8 cellular contexts compared by ENCODE assay signal in genomic region chr19:34403784-34404108, GRCh38. TPM values are rescaled to one million over a fixed set of nuclear protein-coding genes. Genes with fewer than 3 reads are reported as not detected.
A peak's percentile ranks its signal among the peaks of the same experiment; 100 is the strongest.
DNase-seq lines count a peak whose midpoint lies in the region; ATAC-seq, FAIRE-seq and TF ChIP-seq lines count a peak whose summit lies in the region.

No MANE protein-coding gene starts in this region.

- peak overlapping the region; percentile 98 for H2AFZ ChIP-seq in keratinocyte (ENCODE audit: control insufficient read depth, low read length)

- H3K27me3 ChIP-seq in keratinocyte (ENCODE audit: control insufficient read depth, extremely low read depth, insufficient read depth, low read length) (no peaks in the 10 kb centered on the region), upper lobe of left lung (no peaks in the 10 kb centered on the region)

- 38 to 43% methylated on average over 6 of the region's 6 CpGs for WGBS in upper lobe of left lung, 2 donors

- no peaks in the 10 kb centered on the region for H3K9me3 ChIP-seq in keratinocyte (ENCODE audit: control insufficient read depth, low read depth, low read length)
- H3K9me3 ChIP-seq in upper lobe of left lung = no peaks in the 10 kb centered on the region

- no peaks in the 10 kb centered on the region for H3K9me1 ChIP-seq in keratinocyte (ENCODE audit: control insufficient read depth, extremely low read depth, insufficient read depth, low read length)

- POLR2A ChIA-PET in WTC11 (lab: Charles Lee) = no interaction called here

- H3K27ac Mint-ChIP-seq in activated naive CD4-positive, alpha-beta T cell treated with anti-CD3 and anti-CD28 coated beads, Interleukin-2, amount 10 ng/mL, durations not matched to agents 7 days and 5 days = peak overlapping the region; percentile 88
- H3K27ac Mint-ChIP-seq in WTC11 = no peak overlapping the region

- peaks cover 26% of the 10 kb centered on the region for H3K4me1 Mint-ChIP-seq in activated naive CD4-positive, alpha-beta T cell treated with anti-CD3 and anti-CD28 coated beads, Interleukin-2, amount 10 ng/mL, durations not matched to agents 7 days and 5 days
- H3K4me1 Mint-ChIP-seq in WTC11 = no peaks in the 10 kb centered on the region

- no peaks in the 10 kb centered on the region for H4K20me1 ChIP-seq in keratinocyte (ENCODE audit: control insufficient read depth, extremely low read depth, insufficient read depth, low read length)

- H3K4me1 ChIP-seq in keratinocyte (ENCODE audit: control insufficient read depth, extremely low read depth, insufficient read depth, low read length) = peaks cover 3% of the 10 kb centered on the region
- H3K4me1 ChIP-seq in upper lobe of left lung = peaks cover 0 to 20% (median 8%) of the 10 kb centered on the region in 4 donors

- DNase-seq in activated naive CD4-positive, alpha-beta T cell treated with anti-CD3 and anti-CD28 coated beads, Interleukin-2, amount 10 ng/mL, durations not matched to agents 7 days and 5 days = no peak
- no peak for DNase-seq in activated naive CD4-positive, alpha-beta T cell treated with Interleukin-2 at 50 U/mL for 16 hours
- DNase-seq in WTC11 (ENCODE audit: low spot score) (no peak), keratinocyte (ENCODE audit: low read depth, low spot score) (no peak), upper lobe of left lung (no peak), epidermal melanocyte (ENCODE audit: insufficient read length, low spot score) (no peak)

- TF ChIP-seq EP300 in upper lobe of left lung (IDR thresholded peaks at IDR 0.05) = no peak

- H3K4me3 Mint-ChIP-seq in activated naive CD4-positive, alpha-beta T cell treated with anti-CD3 and anti-CD28 coated beads, Interleukin-2, amount 10 ng/mL, durations not matched to agents 7 days and 5 days = peak overlapping the region; percentile 87
- H3K4me3 Mint-ChIP-seq in WTC11 = peak overlapping the region; percentile 83

- peaks cover 23% of the 10 kb centered on the region for H3K36me3 Mint-ChIP-seq in activated naive CD4-positive, alpha-beta T cell treated with anti-CD3 and anti-CD28 coated beads, Interleukin-2, amount 10 ng/mL, durations not matched to agents 7 days and 5 days
- H3K36me3 Mint-ChIP-seq in WTC11 = peaks cover 24% of the 10 kb centered on the region

- peaks cover 18% of the 10 kb centered on the region for H3K79me2 ChIP-seq in keratinocyte (ENCODE audit: control insufficient read depth, insufficient read depth, low read length)

- dilution Hi-C loops in keratinocyte (cut with MboI; ENCODE audit: extremely low pct_ligation_motif_present, low sequenced_read_pairs) = no loop called here

- FAIRE-seq in keratinocyte (lab: Jason Lieb, UNC) = no peak

- H3K36me3 ChIP-seq in keratinocyte (ENCODE audit: control insufficient read depth in 2 of 2, extremely low read depth in 1 of 2, insufficient read depth in 2 of 2, low read length in 2 of 2) (peaks cover 8 to 16% of the 10 kb centered on the region in 2 experiments), upper lobe of left lung (peaks cover 0 to 22% (median 19%) of the 10 kb centered on the region in 4 donors)

- ATAC-seq in WTC11 (no peak), upper lobe of left lung (ENCODE audit: low FRiP score in 2 of 2) (no peak), GM19455 (IDR thresholded peaks at IDR 0.05; ENCODE audit: unreplicated experiment) (no peak), HG03460 (IDR thresholded peaks at IDR 0.05; ENCODE audit: unreplicated experiment) (no peak)

- peak overlapping the region; percentile 83 for H3K27ac ChIP-seq in keratinocyte (ENCODE audit: control insufficient read depth, insufficient read depth, low read length)
- peak overlapping the region in 3 of 4 donors; percentile 49 to 78 (median 77) for H3K27ac ChIP-seq in upper lobe of left lung

- TF ChIP-seq POLR2A in upper lobe of left lung (IDR thresholded peaks at IDR 0.05) = no peak

- H3K9ac ChIP-seq in keratinocyte (ENCODE audit: control insufficient read depth, extremely low read depth, insufficient read depth, low read length) = peak overlapping the region; percentile 94

- H3K4me2 ChIP-seq in keratinocyte (ENCODE audit: control insufficient read depth, extremely low read depth, insufficient read depth, low read depth, low read length) = peak overlapping the region; percentile 74

- H3K4me3 ChIP-seq in keratinocyte (ENCODE audit: control insufficient read depth in 2 of 3, extremely low read depth in 1 of 3, insufficient read depth in 2 of 3, low read depth in 1 of 3, low read length in 3 of 3) (peak overlapping the region; percentile 69 to 86 (median 83)), upper lobe of left lung (peak overlapping the region in 3 of 4 donors; percentile 63 to 97 (median 83))

- no peaks in the 10 kb centered on the region for H3K27me3 Mint-ChIP-seq in activated naive CD4-positive, alpha-beta T cell treated with anti-CD3 and anti-CD28 coated beads, Interleukin-2, amount 10 ng/mL, durations not matched to agents 7 days and 5 days
- H3K27me3 Mint-ChIP-seq in WTC11 (ENCODE audit: low read depth) = no peaks in the 10 kb centered on the region; the same call in 1 of the 2 replicates

- TF ChIP-seq CTCF in WTC11 (IDR thresholded peaks at IDR 0.05) = no peak
- TF ChIP-seq CTCF in keratinocyte (optimal IDR thresholded peaks at IDR 0.05 in 1 of 3, IDR thresholded peaks at IDR 0.05 in 1 of 3, conservative IDR thresholded peaks at IDR 0.05 in 1 of 3; ENCODE audit: extremely low read depth in 1 of 3, insufficient read depth in 2 of 3, low read length in 3 of 3) = no peak
- TF ChIP-seq CTCF in upper lobe of left lung (IDR thresholded peaks at IDR 0.05) = no peak

- no peaks in the 10 kb centered on the region for H3K9me3 Mint-ChIP-seq in activated naive CD4-positive, alpha-beta T cell treated with anti-CD3 and anti-CD28 coated beads, Interleukin-2, amount 10 ng/mL, durations not matched to agents 7 days and 5 days
- no peaks in the 10 kb centered on the region for H3K9me3 Mint-ChIP-seq in WTC11

- CTCF ChIA-PET in activated naive CD4-positive, alpha-beta T cell treated with anti-CD3 and anti-CD28 coated beads, Interleukin-2, amount 10 ng/mL, durations not matched to agents 7 days and 5 days (lab: Charles Lee) = interaction anchor here (1.7 kb wide), 1 partner anchor 27 kb away, joined by 5 read pairs; no protein-coding TSS in a partner anchor
- CTCF ChIA-PET in WTC11 (lab: Charles Lee) = interaction anchor here (0.6 to 0.7 kb wide), 2 partner anchors 26 to 999 kb away, joined by 3 read pairs; no protein-coding TSS in a partner anchor

RNA-seq across cellular contexts. Expression of gene PDCD2L, which starts 0.5 kb away (rescaled TPM):
- 38.0 to 43.4 TPM (median 41.2 TPM) in 3 replicates for total RNA-seq in WTC11 (2021)
- 16.0 to 23.8 TPM (median 22.0 TPM) in 3 replicates for polyA plus RNA-seq in keratinocyte
- 5.6 TPM for polyA plus RNA-seq in keratinocyte (2011; ENCODE audit: low read depth)
- 19.1 and 21.7 TPM in 2 replicates for polyA plus RNA-seq in keratinocyte (2011; cell fraction: cytosol; rRNA removed)
- 12.3 and 14.5 TPM in 2 replicates for polyA plus RNA-seq in keratinocyte (2011; cell fraction: nucleus; rRNA removed)
- polyA plus RNA-seq in keratinocyte (2012; ENCODE audit: low replicate concordance) = 14.3 and 17.7 TPM in 2 replicates
- polyA minus RNA-seq in keratinocyte = 14.6 to 19.9 TPM (median 17.1 TPM) in 3 replicates
- polyA minus RNA-seq in keratinocyte (2011; cell fraction: cytosol; rRNA and poly(A)+ RNA removed) = 8.4 TPM
- 5.0 and 5.4 TPM in 2 replicates for polyA minus RNA-seq in keratinocyte (2011; cell fraction: nucleus; rRNA and poly(A)+ RNA removed)
- 10 to 100 TPM in 3 of 6 donors, 1 to 10 TPM in 3; 3.2 to 35.6 (median 9.5) TPM for total RNA-seq in upper lobe of left lung

RNA-seq across cellular contexts. Expression of gene UBA2, which starts 24.4 kb away (rescaled TPM):
- 156 to 163 TPM (median 162 TPM) in 3 replicates for total RNA-seq in WTC11 (2021)
- 85.1 to 161 TPM (median 89.7 TPM) in 3 replicates for polyA plus RNA-seq in keratinocyte
- 184 TPM for polyA plus RNA-seq in keratinocyte (2011; ENCODE audit: low read depth)
- 73.9 and 118 TPM in 2 replicates for polyA plus RNA-seq in keratinocyte (2011; cell fraction: cytosol; rRNA removed)
- polyA plus RNA-seq in keratinocyte (2011; cell fraction: nucleus; rRNA removed) = 54.9 and 57.6 TPM in 2 replicates
- polyA plus RNA-seq in keratinocyte (2012; ENCODE audit: low replicate concordance) = 76.0 and 87.3 TPM in 2 replicates
- 23.3 to 138 TPM (median 90.8 TPM) in 3 replicates for polyA minus RNA-seq in keratinocyte
- 58.1 TPM for polyA minus RNA-seq in keratinocyte (2011; cell fraction: cytosol; rRNA and poly(A)+ RNA removed)
- 28.9 and 56.5 TPM in 2 replicates for polyA minus RNA-seq in keratinocyte (2011; cell fraction: nucleus; rRNA and poly(A)+ RNA removed)
- total RNA-seq in upper lobe of left lung = 100 to 1,000 TPM in 1 of 6 donors, 10 to 100 TPM in 5; 40.3 to 107 (median 61.3) TPM

RNA-seq across cellular contexts. Expression of gene GPI, which starts 38.8 kb away (rescaled TPM):
- total RNA-seq in WTC11 (2021) (389 to 452 TPM (median 446 TPM) in 3 replicates), upper lobe of left lung (100 to 1,000 TPM in 4 of 6 donors, 10 to 100 TPM in 2; 90.4 to 198 (median 128) TPM)
- 59.9 to 244 TPM (median 123 TPM) in 3 replicates for polyA plus RNA-seq in keratinocyte
- 105 TPM for polyA plus RNA-seq in keratinocyte (2011; ENCODE audit: low read depth)
- polyA plus RNA-seq in keratinocyte (2011; cell fraction: cytosol; rRNA removed) = 143 and 202 TPM in 2 replicates
- 131 and 136 TPM in 2 replicates for polyA plus RNA-seq in keratinocyte (2011; cell fraction: nucleus; rRNA removed)
- polyA plus RNA-seq in keratinocyte (2012; ENCODE audit: low replicate concordance) = 149 and 264 TPM in 2 replicates
- 202 to 525 TPM (median 238 TPM) in 3 replicates for polyA minus RNA-seq in keratinocyte
- polyA minus RNA-seq in keratinocyte (2011; cell fraction: cytosol; rRNA and poly(A)+ RNA removed) = 274 TPM
- polyA minus RNA-seq in keratinocyte (2011; cell fraction: nucleus; rRNA and poly(A)+ RNA removed) = 117 and 148 TPM in 2 replicates
